Comparison of ENCODE assay signal across 8 cellular contexts in the genomic region with DNA sequence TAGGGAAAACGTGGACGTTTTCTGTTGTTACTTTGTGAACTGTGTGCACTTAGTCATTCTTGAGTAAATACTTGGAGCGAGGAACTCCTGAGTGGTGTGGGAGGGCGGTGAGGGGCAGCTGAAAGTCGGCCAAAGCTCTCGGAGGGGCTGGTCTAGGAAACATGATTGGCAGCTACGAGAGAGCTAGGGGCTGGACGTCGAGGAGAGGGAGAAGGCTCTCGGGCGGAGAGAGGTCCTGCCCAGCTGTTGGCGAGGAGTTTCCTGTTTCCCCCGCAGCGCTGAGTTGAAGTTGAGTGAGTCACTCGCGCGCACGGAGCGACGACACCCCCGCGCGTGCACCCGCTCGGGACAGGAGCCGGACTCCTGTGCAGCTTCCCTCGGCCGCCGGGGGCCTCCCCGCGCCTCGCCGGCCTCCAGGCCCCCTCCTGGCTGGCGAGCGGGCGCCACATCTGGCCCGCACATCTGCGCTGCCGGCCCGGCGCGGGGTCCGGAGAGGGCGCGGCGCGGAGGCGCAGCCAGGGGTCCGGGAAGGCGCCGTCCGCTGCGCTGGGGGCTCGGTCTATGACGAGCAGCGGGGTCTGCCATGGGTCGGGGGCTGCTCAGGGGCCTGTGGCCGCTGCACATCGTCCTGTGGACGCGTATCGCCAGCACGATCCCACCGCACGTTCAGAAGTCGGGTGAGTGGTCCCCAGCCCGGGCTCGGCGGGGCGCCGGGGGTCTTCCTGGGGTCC. TPM values are rescaled to one million over a fixed set of nuclear protein-coding genes. Genes with fewer than 3 reads are reported as not detected.
DNase-seq lines count a peak whose midpoint lies in the region; ATAC-seq and TF ChIP-seq lines count a peak whose summit lies in the region.

Gene TGFBR2 (plus strand): TSS at position 301 of the 731 bp plus-strand sequence. CDS start 283 bp downstream, at position 584.

- TF ChIP-seq POLR2A in lower leg skin (IDR thresholded peaks at IDR 0.05), result peak in 1 of 2 donors; percentile 70

- H3K4me1 Mint-ChIP-seq in activated CD4-positive, alpha-beta memory T cell treated with anti-CD3 and anti-CD28 coated beads for 36 hours (ENCODE audit: low read depth), result peaks cover 53% of the 10 kb centered on the region

- CTCF ChIA-PET in activated CD4-positive, alpha-beta memory T cell treated with anti-CD3 and anti-CD28 coated beads for 36 hours (lab: Charles Lee), result interaction anchor here (0.8 to 3.4 kb wide), 8 partner anchors 13 to 493 kb away, joined by 3 to 13 read pairs (median 7); no protein-coding TSS in a partner anchor

- no peaks in the 10 kb centered on the region for H3K9me3 Mint-ChIP-seq in activated CD4-positive, alpha-beta memory T cell treated with anti-CD3 and anti-CD28 coated beads for 36 hours

- no peak for TF ChIP-seq CTCF in lower leg skin (IDR thresholded peaks at IDR 0.05)

- WGBS in lower leg skin, 2 donors, result 0% methylated on average over 17 to 18 of the region's 71 CpGs

- DNase-seq in 8988T (peak; percentile 66), NCI-H748 treated with DMSO at 0.1 percent for 48 hours (lab: John Stamatoyannopoulos, UW) (peak; percentile 9), ecto neural progenitor cell (ENCODE audit: low spot score) (peak; percentile 86), lower leg skin (ENCODE audit: low spot score in 2 of 2) (peak; percentile 95 to 98)
- DNase-seq in activated CD4-positive, alpha-beta memory T cell treated with anti-CD3 and anti-CD28 coated beads for 36 hours, result peak; percentile 92
- peak; percentile 75 to 87 for DNase-seq in stimulated activated CD4-positive, alpha-beta T cell treated with anti-CD3 and anti-CD28 coated beads, Interleukin-4, amount 100 ng/mL, for 48 hours (ENCODE audit: low read depth in 2 of 2)

- intact Hi-C loops in activated CD4-positive, alpha-beta memory T cell treated with anti-CD3 and anti-CD28 coated beads for 36 hours (cut with micrococcal nuclease), result loop anchor here (1.0 to 5.0 kb wide), 3 partner anchors 14 to 926 kb away; partner anchors contain the start of gene STT3B
- intact Hi-C loops in lower leg skin (cut with DNase I; ENCODE audit: low total_unique reads), result no loop called here

- peak within 1 kb of the TSS; percentile 87 for H3K4me3 Mint-ChIP-seq in activated CD4-positive, alpha-beta memory T cell treated with anti-CD3 and anti-CD28 coated beads for 36 hours

- ATAC-seq in GM18511 (IDR thresholded peaks at IDR 0.05; ENCODE audit: unreplicated experiment) (peak; percentile 80), HG03045 (IDR thresholded peaks at IDR 0.05; ENCODE audit: unreplicated experiment) (peak; percentile 82)

- peak within 1 kb of the TSS; percentile 91 for H3K4me3 ChIP-seq in lower leg skin (ENCODE audit: low read depth, poor library complexity, severe bottlenecking)

- H3K27ac Mint-ChIP-seq in activated CD4-positive, alpha-beta memory T cell treated with anti-CD3 and anti-CD28 coated beads for 36 hours, result peak within 1 kb of the TSS; percentile 96

- POLR2A ChIA-PET in activated CD4-positive, alpha-beta memory T cell treated with anti-CD3 and anti-CD28 coated beads for 36 hours (lab: Charles Lee), result interaction anchor here (0.6 to 11.5 kb wide), 18 partner anchors 14 to 1266 kb away, joined by 3 to 182 read pairs (median 5); no protein-coding TSS in a partner anchor

- H3K27me3 Mint-ChIP-seq in activated CD4-positive, alpha-beta memory T cell treated with anti-CD3 and anti-CD28 coated beads for 36 hours, result no peaks in the 10 kb centered on the region

- H3K36me3 Mint-ChIP-seq in activated CD4-positive, alpha-beta memory T cell treated with anti-CD3 and anti-CD28 coated beads for 36 hours, result peaks cover 22% of the 10 kb centered on the region

RNA-seq across cellular contexts. Expression of gene TGFBR2, which starts in this region (rescaled TPM):
- 10 to 100 TPM; 36.8 to 37.0 TPM for total RNA-seq in activated CD4-positive, alpha-beta memory T cell treated with anti-CD3 and anti-CD28 coated beads for 36 hours
- total RNA-seq in lower leg skin, result 100 to 1,000 TPM in 1 of 4 donors, 10 to 100 TPM in 3; 57.8 to 109 (median 71.4) TPM

Comparison
In these comparisons a context has a peak if more than half of its experiments do, and no peak if none do; other contexts are left out.
1. Peak in every context shown above with its lines: DNase-seq, ATAC-seq and H3K4me3 ChIP-seq.
2. DNase-seq: peak in every context shown above with its lines; median percentile 96 in lower leg skin; 92 in activated CD4-positive, alpha-beta memory T cell treated with anti-CD3 and anti-CD28 coated beads for 36 hours; 86 in ecto neural progenitor cell; 81 in stimulated activated CD4-positive, alpha-beta T cell treated with anti-CD3 and anti-CD28 coated beads, Interleukin-4, amount 100 ng/mL, for 48 hours; 66 in 8988T; 9 in NCI-H748 treated with DMSO at 0.1 percent for 48 hours.